1 cellular context compared by ENCODE assay signal in genomic region chr5:145347026-145347616, GRCh38.
TF ChIP-seq lines count a peak whose summit lies in the region.

No MANE protein-coding gene starts in this region.

TF ChIP-seq in GM23338, 12 proteins besides CTCF, POLR2A, EP300 and RAD21 (continued from another document):
- TF ChIP-seq POLR2AphosphoS5 (IDR thresholded peaks at IDR 0.05; ENCODE audit: low read depth) (no peak), NANOG (IDR thresholded peaks at IDR 0.05; ENCODE audit: borderline replicate concordance) (no peak)
TF ChIP-seq in GM23338: peak in this region for 0.
